In the genomic region with DNA sequence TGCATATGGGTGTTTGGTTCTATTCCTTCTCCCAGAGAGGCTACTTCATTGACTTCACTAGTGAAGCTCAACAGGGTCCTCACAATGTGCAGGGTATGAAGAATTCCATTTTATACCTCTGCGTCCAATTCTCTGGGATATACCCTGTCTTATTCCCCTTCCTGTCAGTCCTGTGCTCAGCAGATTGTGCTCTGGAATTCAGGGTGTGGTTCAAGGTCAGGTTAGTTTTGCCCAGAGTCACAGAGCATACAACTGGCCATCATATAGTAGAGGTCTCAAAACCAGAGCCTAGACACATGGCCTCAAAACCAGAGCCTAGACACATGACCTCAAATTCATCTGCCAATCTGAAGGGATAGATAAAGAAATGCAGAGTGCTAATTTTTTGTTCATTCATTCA, we compare ENCODE assay signal across 30 cellular contexts. TPM values are rescaled to one million over a fixed set of nuclear protein-coding genes. Genes with fewer than 3 reads are reported as not detected.
"Had no signal": no experiment of that assay in that cellular context is flagged by ENCODE, and none has a peak within 500 bp of the region (broad histone marks: within the 10 kb centered on the region; RNA-seq: fewer than 3 reads in every experiment).

No MANE protein-coding gene starts in this region.

- H3K27ac ChIP-seq: brain microvascular endothelial cell, coronary artery, epithelial cell of prostate, esophagus squamous epithelium had no signal

- H3K4me3 Mint-ChIP-seq: activated CD4-positive, alpha-beta memory T cell treated with anti-CD3 and anti-CD28 coated beads, Interleukin-2, amount 10 ng/mL, durations not matched to agents 7 days and 5 days; activated CD4-positive, alpha-beta T cell treated with anti-CD3 and anti-CD28 coated beads, Interleukin-2, amount 10 ng/mL, durations not matched to agents 7 days and 5 days; activated naive CD8-positive, alpha-beta T cell; activated T-cell treated with anti-CD3 and anti-CD28 coated beads, Interleukin-2, amount 50 U/mL, for 24 hours; activated T-cell treated with anti-CD3 and anti-CD28 coated beads, Interleukin-2, amount 50 U/mL, for 72 hours; central memory CD8-positive, alpha-beta T cell had no signal

- H3K4me3 ChIP-seq: coronary artery, esophagus squamous epithelium had no signal

- H3K27ac Mint-ChIP-seq: activated CD4-positive, alpha-beta memory T cell treated with anti-CD3 and anti-CD28 coated beads, Interleukin-2, amount 10 ng/mL, durations not matched to agents 7 days and 5 days; activated CD4-positive, alpha-beta T cell treated with anti-CD3 and anti-CD28 coated beads, Interleukin-2, amount 10 ng/mL, durations not matched to agents 7 days and 5 days; activated naive CD8-positive, alpha-beta T cell; activated T-cell treated with anti-CD3 and anti-CD28 coated beads, Interleukin-2, amount 50 U/mL, for 24 hours; activated T-cell treated with anti-CD3 and anti-CD28 coated beads, Interleukin-2, amount 50 U/mL, for 72 hours had no signal

- H3K27me3 ChIP-seq: brain microvascular endothelial cell, esophagus squamous epithelium had no signal

- H3K27me3 Mint-ChIP-seq: activated CD4-positive, alpha-beta T cell treated with anti-CD3 and anti-CD28 coated beads, Interleukin-2, amount 10 ng/mL, durations not matched to agents 7 days and 5 days; activated naive CD8-positive, alpha-beta T cell; activated T-cell treated with anti-CD3 and anti-CD28 coated beads, Interleukin-2, amount 50 U/mL, for 24 hours; central memory CD8-positive, alpha-beta T cell had no signal

- DNase-seq: activated CD4-positive, alpha-beta memory T cell treated with anti-CD3 and anti-CD28 coated beads, Interleukin-2, amount 10 ng/mL, durations not matched to agents 7 days and 5 days; activated CD4-positive, alpha-beta T cell treated with anti-CD3 and anti-CD28 coated beads for 4 hours; activated CD4-positive, alpha-beta T cell treated with anti-CD3 and anti-CD28 coated beads, Interleukin-2, amount 10 ng/mL, durations not matched to agents 7 days and 5 days; activated CD4-positive, alpha-beta T cell treated with anti-CD3 and anti-CD28 coated beads, Interleukin-2, amount 50 U/mL, for 4 hours; activated CD4-positive, CD25-positive, alpha-beta regulatory T cell; activated CD4-positive, CD25-positive, alpha-beta regulatory T cell treated with anti-CD3 and anti-CD28 coated beads, Interleukin-2, amount 50 U/mL, for 72 hours; activated CD8-positive, alpha-beta memory T cell treated with anti-CD3 and anti-CD28 coated beads, Interleukin-2, amount 50 U/mL, for 48 hours; activated effector memory CD4-positive, alpha-beta T cell treated with Interleukin-2 at 50 U/mL for 16 hours; activated gamma-delta T cell treated with Interleukin-2 at 50 U/mL for 16 hours; activated naive CD4-positive, alpha-beta T cell treated with anti-CD3 and anti-CD28 coated beads, Interleukin-2, amount 50 U/mL, for 16 hours; activated naive CD4-positive, alpha-beta T cell treated with Interleukin-2 at 50 U/mL for 16 hours; activated T-cell treated with anti-CD3 and anti-CD28 coated beads for 4 hours; activated T-cell treated with anti-CD3 and anti-CD28 coated beads, Interleukin-2, amount 50 U/mL, for 24 hours; activated T-cell treated with anti-CD3 and anti-CD28 coated beads, Interleukin-2, amount 50 U/mL, for 72 hours; amniotic stem cell; anterior cingulate cortex; brain microvascular endothelial cell; dermis blood vessel endothelial cell; effector CD8-positive, alpha-beta T cell; esophagus squamous epithelium; foreskin melanocyte; head of caudate nucleus; T-helper 2 cell had no signal

- H3K36me3 ChIP-seq: brain microvascular endothelial cell, esophagus squamous epithelium had no signal

- H3K9me3 Mint-ChIP-seq: activated CD4-positive, alpha-beta memory T cell treated with anti-CD3 and anti-CD28 coated beads, Interleukin-2, amount 10 ng/mL, durations not matched to agents 7 days and 5 days; activated CD4-positive, alpha-beta T cell treated with anti-CD3 and anti-CD28 coated beads, Interleukin-2, amount 10 ng/mL, durations not matched to agents 7 days and 5 days; activated T-cell treated with anti-CD3 and anti-CD28 coated beads, Interleukin-2, amount 50 U/mL, for 24 hours; activated T-cell treated with anti-CD3 and anti-CD28 coated beads, Interleukin-2, amount 50 U/mL, for 72 hours; central memory CD8-positive, alpha-beta T cell had no signal

- H3K4me1 Mint-ChIP-seq: activated CD4-positive, alpha-beta memory T cell treated with anti-CD3 and anti-CD28 coated beads, Interleukin-2, amount 10 ng/mL, durations not matched to agents 7 days and 5 days; activated CD4-positive, alpha-beta T cell treated with anti-CD3 and anti-CD28 coated beads, Interleukin-2, amount 10 ng/mL, durations not matched to agents 7 days and 5 days; central memory CD8-positive, alpha-beta T cell had no signal

- ATAC-seq: activated T-cell treated with anti-CD3 and anti-CD28 coated beads, Interleukin-2, amount 50 U/mL, for 72 hours had no signal

- H3K9me3 ChIP-seq: esophagus squamous epithelium had no signal

- H3K36me3 Mint-ChIP-seq: activated naive CD8-positive, alpha-beta T cell had no signal

RNA-seq across cellular contexts. Expression of gene VIT, which starts 38.8 kb away (rescaled TPM):
- total RNA-seq: activated CD4-positive, alpha-beta memory T cell treated with anti-CD3 and anti-CD28 coated beads, Interleukin-2, amount 10 ng/mL, durations not matched to agents 7 days and 5 days; activated CD4-positive, alpha-beta T cell treated with anti-CD3 and anti-CD28 coated beads, Interleukin-2, amount 10 ng/mL, durations not matched to agents 7 days and 5 days; activated T-cell treated with anti-CD3 and anti-CD28 coated beads, Interleukin-2, amount 50 U/mL, for 72 hours; astrocyte; bronchial epithelial cell; dermis blood vessel endothelial cell; T-helper 1 cell treated with Interleukin-12 subunit alpha and Interleukin-12 subunit beta and Interleukin-4 antibody, amounts not matched to agents 30 ng/mL and 1 ng/mL, for 36 hours had no signal
